Comparison of ENCODE assay signal across 19 cellular contexts in the genomic region with DNA sequence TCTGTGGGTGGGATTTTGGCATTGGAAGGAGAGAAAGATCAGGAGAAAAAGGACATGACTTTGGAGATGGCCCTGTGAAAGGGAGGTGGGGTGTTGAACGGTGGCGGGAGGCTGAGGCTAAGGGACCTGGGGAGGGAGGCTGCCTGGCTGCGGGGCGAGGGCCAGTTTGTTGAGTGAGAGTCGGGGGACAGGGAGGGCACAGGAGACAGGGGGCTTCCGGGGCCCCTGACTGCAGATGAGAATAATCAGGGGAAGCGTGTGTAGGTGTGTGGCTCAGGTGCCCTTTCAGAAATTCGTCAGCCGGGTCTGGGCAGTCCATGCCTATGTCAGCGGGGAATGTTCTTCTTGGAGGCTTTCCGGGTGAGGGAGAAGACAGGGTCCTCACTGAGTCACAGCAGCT. TPM values are rescaled to one million over a fixed set of nuclear protein-coding genes. Genes with fewer than 3 reads are reported as not detected.
"Had no signal": no experiment of that assay in that cellular context is flagged by ENCODE, and none has a peak within 500 bp of the region (broad histone marks: within the 10 kb centered on the region; RNA-seq: fewer than 3 reads in every experiment).

No MANE protein-coding gene starts in this region.

- H3K27me3 ChIP-seq: brain microvascular endothelial cell, colonic mucosa, gastrocnemius medialis, left lung had no signal

- H3K4me3 Mint-ChIP-seq: activated naive CD8-positive, alpha-beta T cell treated with anti-CD3 and anti-CD28 coated beads for 36 hours; central memory CD8-positive, alpha-beta T cell; naive thymus-derived CD4-positive, alpha-beta T cell; stimulated activated naive B cell treated with anti-CD40 and anti-IgM and Interleukin-4, amounts not matched to agents 10 μg/mL and 1 μg/mL and 100 μg/mL, for 72 hours had no signal

- H3K27me3 Mint-ChIP-seq: activated naive CD8-positive, alpha-beta T cell treated with anti-CD3 and anti-CD28 coated beads for 36 hours had no signal

- H3K4me1 Mint-ChIP-seq: activated naive CD8-positive, alpha-beta T cell treated with anti-CD3 and anti-CD28 coated beads for 36 hours; central memory CD8-positive, alpha-beta T cell; naive thymus-derived CD4-positive, alpha-beta T cell had no signal

- ATAC-seq: esophagus mucosa; gastrocnemius medialis; left lung; naive thymus-derived CD4-positive, alpha-beta T cell; right cardiac atrium; stimulated activated naive B cell treated with anti-CD40 and anti-IgM and Interleukin-4, amounts not matched to agents 10 μg/mL and 1 μg/mL and 100 μg/mL, for 72 hours had no signal

- H3K9me3 Mint-ChIP-seq: activated naive CD8-positive, alpha-beta T cell treated with anti-CD3 and anti-CD28 coated beads for 36 hours; central memory CD8-positive, alpha-beta T cell; naive thymus-derived CD4-positive, alpha-beta T cell; stimulated activated naive B cell treated with anti-CD40 and anti-IgM and Interleukin-4, amounts not matched to agents 10 μg/mL and 1 μg/mL and 100 μg/mL, for 72 hours had no signal

- H3K36me3 Mint-ChIP-seq: activated naive CD8-positive, alpha-beta T cell treated with anti-CD3 and anti-CD28 coated beads for 36 hours; naive thymus-derived CD4-positive, alpha-beta T cell; stimulated activated naive B cell treated with anti-CD40 and anti-IgM and Interleukin-4, amounts not matched to agents 10 μg/mL and 1 μg/mL and 100 μg/mL, for 72 hours had no signal

- H3K36me3 ChIP-seq: brain microvascular endothelial cell, colonic mucosa, gastrocnemius medialis, left lung, prostate gland, SJCRH30 had no signal

- DNase-seq: activated CD4-positive, alpha-beta T cell treated with anti-CD3 and anti-CD28 coated beads, Interleukin-2, amount 50 U/mL, for 48 hours; activated naive CD4-positive, alpha-beta T cell; activated naive CD8-positive, alpha-beta T cell treated with anti-CD3 and anti-CD28 coated beads for 36 hours; amniotic stem cell; colonic mucosa; head of caudate nucleus; naive thymus-derived CD4-positive, alpha-beta T cell; right cardiac atrium; SJCRH30; stimulated activated CD4-positive, alpha-beta T cell treated with anti-CD3 and anti-CD28 coated beads, Interleukin-4, amount 100 ng/mL, for 4 hours; stimulated activated naive B cell treated with anti-CD40 and anti-IgM and Interleukin-4, amounts not matched to agents 10 μg/mL and 1 μg/mL and 100 μg/mL, for 72 hours had no signal

- H3K4me1 ChIP-seq: colonic mucosa, left lung, prostate gland had no signal

- H3K4me3 ChIP-seq: colonic mucosa, gastrocnemius medialis, left lung, prostate gland, SJCRH30 had no signal

- H3K27ac Mint-ChIP-seq: activated naive CD8-positive, alpha-beta T cell treated with anti-CD3 and anti-CD28 coated beads for 36 hours; naive thymus-derived CD4-positive, alpha-beta T cell; stimulated activated naive B cell treated with anti-CD40 and anti-IgM and Interleukin-4, amounts not matched to agents 10 μg/mL and 1 μg/mL and 100 μg/mL, for 72 hours had no signal

- H3K9me3 ChIP-seq: colonic mucosa, gastrocnemius medialis, left lung, prostate gland, SJCRH30 had no signal

- H3K27ac ChIP-seq: brain microvascular endothelial cell, colonic mucosa, gastrocnemius medialis, left lung, prostate gland, SJCRH30 had no signal

- FAIRE-seq: keratinocyte, TTC549 had no signal

RNA-seq across cellular contexts. Expression of a gene that starts 52.2 kb away (rescaled TPM):
- total RNA-seq: colonic mucosa, esophagus mucosa had no signal
- polyA plus RNA-seq: keratinocyte had no signal
